ENCODE assay signal across 21 cellular contexts in genomic region chr1:59285691-59286090, GRCh38. TPM values are rescaled to one million over a fixed set of nuclear protein-coding genes. Genes with fewer than 3 reads are reported as not detected.
A peak's percentile ranks its signal among the peaks of the same experiment; 100 is the strongest.
DNase-seq lines count a peak whose midpoint lies in the region; ATAC-seq, FAIRE-seq and TF ChIP-seq lines count a peak whose summit lies in the region.
"Had no signal": no experiment of that assay in that cellular context is flagged by ENCODE, and none has a peak within 500 bp of the region (broad histone marks: within the 10 kb centered on the region; RNA-seq: fewer than 3 reads in every experiment).

No MANE protein-coding gene starts in this region.

- H3K27ac ChIP-seq in HepG2 (ENCODE audit: extremely low read length, insufficient read depth, low read length) (no peak overlapping the region), right lobe of liver (no peak overlapping the region), mammary epithelial cell (ENCODE audit: insufficient read depth, low read depth, low read length) (no peak overlapping the region)

- no peak for FAIRE-seq in HepG2 (lab: Jason Lieb, UNC)

- H3K4me3 ChIP-seq in HepG2 (replicated peaks in 1 of 3; ENCODE audit: insufficient read depth in 1 of 3, low read depth in 2 of 3, low read length in 3 of 3) (no peak overlapping the region), right lobe of liver (no peak overlapping the region), NB4 (ENCODE audit: low read depth, low read length) (no peak overlapping the region), fibroblast of villous mesenchyme (ENCODE audit: low read depth, low read length) (no peak overlapping the region), mammary epithelial cell (replicated peaks in 1 of 3; ENCODE audit: insufficient read depth in 1 of 3, low read depth in 2 of 3, low read length in 3 of 3) (no peak overlapping the region)

- ATAC-seq in HepG2 (no peak), right lobe of liver (no peak), HG03520 (IDR thresholded peaks at IDR 0.05; ENCODE audit: unreplicated experiment) (no peak)
- ATAC-seq: Panc1 had no signal

- dilution Hi-C loops in mammary epithelial cell (cut with HindIII; ENCODE audit: low sequenced_read_pairs), result no loop called here

- BruUV-seq in HepG2 (replicated peaks; lab: Mats Ljungman, UMichigan) (no TSS peak), mammary epithelial cell (replicated peaks; lab: Mats Ljungman, UMichigan) (no TSS peak)

- TF ChIP-seq POLR2A in HepG2 (IDR thresholded peaks at IDR 0.05; ENCODE audit: insufficient read depth in 1 of 2, low read depth in 2 of 2, low read length in 2 of 2) (no peak), right lobe of liver (IDR thresholded peaks at IDR 0.05) (no peak), NB4 (IDR thresholded peaks at IDR 0.05; ENCODE audit: extremely low read depth, insufficient read length) (no peak)

- DNase-seq in HepG2 (ENCODE audit: low spot score) (no peak), right lobe of liver (no peak), NB4 (ENCODE audit: low read depth) (peak; percentile 43), fibroblast of villous mesenchyme (ENCODE audit: low read depth) (peak; percentile 33), mammary epithelial cell (no peak), UCSD-AML1 (lab: John Stamatoyannopoulos, UW; ENCODE audit: unreplicated experiment) (no peak), AG20443 (ENCODE audit: low spot score) (no peak)
- DNase-seq: Calu3; CD4-positive, CD25-positive, alpha-beta regulatory T cell; DMS79 treated with DMSO at 0.1 percent for 48 hours; GOT3; HFFc6; Kasumi-1; NCI-H1092; NCI-H1694; NCI-H446 treated with DMSO at 0.1 percent for 48 hours; NCI-H82; Right ventricle myocardium superior; SK-N-SH had no signal

- intact Hi-C loops in HepG2 (cut with micrococcal nuclease; ENCODE audit: unreplicated experiment), result no loop called here
- intact Hi-C loops in right lobe of liver (cut with DNase I), result loop anchor here in 1 of 2 donors (5.0 kb wide), 1 partner anchor 63 kb away; no protein-coding TSS in a partner anchor
- intact Hi-C loops in mammary epithelial cell (cut with micrococcal nuclease), result no loop called here

- in situ Hi-C loops in HepG2 (cut with HindIII; ENCODE audit: extremely low pct_ligation_motif_present, low pct_unique_long_range_greater_than_20kb), result no loop called here
- in situ Hi-C loops in mammary epithelial cell (cut with MboI; ENCODE audit: low sequenced_read_pairs in 2 of 2), result no loop called here

- H3K79me2 ChIP-seq in HepG2 (ENCODE audit: insufficient read depth, low read length) (no peaks in the 10 kb centered on the region), mammary epithelial cell (ENCODE audit: insufficient read depth, low read length) (no peaks in the 10 kb centered on the region)

- H3K36me3 ChIP-seq in HepG2 (replicated peaks in 1 of 2; ENCODE audit: control insufficient read depth in 1 of 2, insufficient read depth in 2 of 2, low read length in 2 of 2) (no peaks in the 10 kb centered on the region), right lobe of liver (no peaks in the 10 kb centered on the region), mammary epithelial cell (ENCODE audit: insufficient read depth, low read length) (no peaks in the 10 kb centered on the region)

- POLR2A ChIA-PET in HepG2 (lab: Yijun Ruan, JAX), result interaction anchor here (1.0 kb wide), 1 partner anchor 11 kb away, joined by 5 read pairs; no protein-coding TSS in a partner anchor

- no peaks in the 10 kb centered on the region for H4K20me1 ChIP-seq in HepG2 (ENCODE audit: insufficient read depth, low read length)
- no peaks in the 10 kb centered on the region for H4K20me1 ChIP-seq in mammary epithelial cell (ENCODE audit: insufficient read depth, low read length)

- H2AFZ ChIP-seq in HepG2 (ENCODE audit: low read length) (no peak overlapping the region), mammary epithelial cell (ENCODE audit: low read depth, low read length) (no peak overlapping the region)

- peaks cover 11% of the 10 kb centered on the region for H3K4me1 ChIP-seq in HepG2 (ENCODE audit: insufficient read depth, low read length)
- peaks cover 0 to 8% (median 0%) of the 10 kb centered on the region in 4 donors for H3K4me1 ChIP-seq in right lobe of liver
- H3K4me1 ChIP-seq in mammary epithelial cell (ENCODE audit: insufficient read depth, low read length), result no peaks in the 10 kb centered on the region

- TF ChIP-seq EP300 in HepG2 (IDR thresholded peaks at IDR 0.05; ENCODE audit: low read depth in 2 of 2, low read length in 2 of 2) (no peak), HepG2 (CRISPR knock-in tag; IDR thresholded peaks at IDR 0.05; ENCODE audit: borderline replicate concordance) (no peak)

- no peaks in the 10 kb centered on the region for H3K27me3 ChIP-seq in HepG2 (ENCODE audit: control insufficient read depth in 1 of 2, insufficient read depth in 2 of 2, low read length in 2 of 2)
- no peaks in the 10 kb centered on the region for H3K27me3 ChIP-seq in right lobe of liver
- H3K27me3 ChIP-seq in mammary epithelial cell (ENCODE audit: insufficient read depth, low read length), result no peaks in the 10 kb centered on the region

- CTCF ChIA-PET in HepG2 (lab: Yijun Ruan, JAX; ENCODE audit: low intra/inter-chr PET ratio, low total read pairs) (no interaction called here), mammary epithelial cell (lab: Charles Lee; ENCODE audit: low non-redundant PET) (no interaction called here)

- H3K9ac ChIP-seq in HepG2 (ENCODE audit: insufficient read depth, low read depth, low read length), result no peak overlapping the region
- H3K9ac ChIP-seq in mammary epithelial cell (ENCODE audit: insufficient read depth, low read length), result no peak overlapping the region
- H3K9ac ChIP-seq: SK-N-SH had no signal

- H3K4me2 ChIP-seq in HepG2 (ENCODE audit: low read depth, low read length), result no peak overlapping the region
- H3K4me2 ChIP-seq in mammary epithelial cell (ENCODE audit: insufficient read depth, low read depth, low read length), result no peak overlapping the region
- H3K4me2 ChIP-seq: SK-N-SH had no signal

- TF ChIP-seq CTCF in HepG2 (CRISPR knock-in tag; IDR thresholded peaks at IDR 0.05) (no peak), right lobe of liver (IDR thresholded peaks at IDR 0.05) (no peak), NB4 (IDR thresholded peaks at IDR 0.05; ENCODE audit: low read depth, low read length) (no peak), fibroblast of villous mesenchyme (IDR thresholded peaks at IDR 0.05; ENCODE audit: insufficient read depth, low read depth, low read length) (no peak), mammary epithelial cell (conservative IDR thresholded peaks at IDR 0.05 in 1 of 2, IDR thresholded peaks at IDR 0.05 in 1 of 2; ENCODE audit: extremely low read depth in 1 of 2, insufficient read depth in 1 of 2, low read depth in 1 of 2, low read length in 2 of 2) (no peak)

- H3K9me3 ChIP-seq in HepG2 (ENCODE audit: low read length) (no peaks in the 10 kb centered on the region), right lobe of liver (no peaks in the 10 kb centered on the region), mammary epithelial cell (replicated peaks; ENCODE audit: insufficient read depth, low read length) (no peaks in the 10 kb centered on the region)
- H3K9me3 ChIP-seq: SK-N-SH had no signal

- WGBS in HepG2 (ENCODE audit: low lambda C conversion rate), result 18% methylated on average over 4 of the region's 4 CpGs
- 90% methylated on average over 4 of the region's 4 CpGs for WGBS in right lobe of liver (ENCODE audit: insufficient coverage, low coverage, low lambda C conversion rate, missing lambda C conversion rate)
- WGBS in mammary epithelial cell (ENCODE audit: low coverage, missing lambda C conversion rate), result 93% methylated on average over 4 of the region's 4 CpGs

- TF ChIP-seq RAD21 in HepG2 (CRISPR knock-in tag; IDR thresholded peaks at IDR 0.05), result no peak

TF ChIP-seq in HepG2, 621 proteins besides CTCF, POLR2A, EP300 and RAD21 (continues in another document):
- TF ChIP-seq CEBPB (IDR thresholded peaks at IDR 0.05; ENCODE audit: borderline replicate concordance, low read depth, low read length), result peak; percentile 75; the same call in 1 of the 2 replicates
- TF ChIP-seq MED13 (CRISPR knock-in tag; IDR thresholded peaks at IDR 0.05), result no peak
- 0 out of 2 replicates have a peak, but pooled peaks have one; percentile 7 for TF ChIP-seq CEBPG (CRISPR knock-in tag; IDR thresholded peaks at IDR 0.05)

RNA-seq across cellular contexts. Expression of gene FGGY, which starts 11.2 kb away (rescaled TPM):
- 15.7 and 20.0 TPM in 2 replicates for total RNA-seq in HepG2 (2016; rRNA removed; fragmentation: Illumina TruSeq; extraction: Trizol)
- 59.4 and 62.1 TPM in 2 replicates for total RNA-seq in HepG2 (2016; cell fraction: cytosol; rRNA removed; fragmentation: Illumina TruSeq; extraction: Trizol; ENCODE audit: low read depth)
- total RNA-seq in HepG2 (2016; cell fraction: insoluble cytoplasmic fraction; rRNA removed; fragmentation: Illumina TruSeq; extraction: Trizol), result 16.5 and 19.6 TPM in 2 replicates
- total RNA-seq in HepG2 (2016; cell fraction: membrane; rRNA removed; fragmentation: Illumina TruSeq; extraction: Trizol), result 19.5 and 21.4 TPM in 2 replicates
- 16.9 and 19.5 TPM in 2 replicates for total RNA-seq in HepG2 (2016; cell fraction: nucleus; rRNA removed; fragmentation: Illumina TruSeq; extraction: Trizol)
- 25.6 and 27.5 TPM in 2 replicates for polyA plus RNA-seq in HepG2 (2011; rRNA removed)
- 26.7 and 28.9 TPM in 2 replicates for polyA plus RNA-seq in HepG2 (2011; cell fraction: cytosol; rRNA removed)
- polyA plus RNA-seq in HepG2 (2011; cell fraction: nucleus; rRNA removed), result 13.2 and 13.8 TPM in 2 replicates
- 19.3 and 23.4 TPM in 2 replicates for polyA plus RNA-seq in HepG2 (2012)
- polyA plus RNA-seq in HepG2 (2016; cell fraction: cytosol; fragmentation: Illumina TruSeq; extraction: Trizol; ENCODE audit: low read depth), result 6.2 and 8.4 TPM in 2 replicates
- 13.0 and 14.8 TPM in 2 replicates for polyA plus RNA-seq in HepG2 (2016; cell fraction: insoluble cytoplasmic fraction; fragmentation: Illumina TruSeq; extraction: Trizol; ENCODE audit: low read depth)
- 9.0 and 11.2 TPM in 2 replicates for polyA plus RNA-seq in HepG2 (2016; cell fraction: membrane; fragmentation: Illumina TruSeq; extraction: Trizol; ENCODE audit: low read depth)
- polyA plus RNA-seq in HepG2 (2016; cell fraction: nucleus; fragmentation: Illumina TruSeq; extraction: Trizol; ENCODE audit: insufficient read depth, low read depth), result 7.0 and 8.3 TPM in 2 replicates
- polyA minus RNA-seq in HepG2 (2011; rRNA and poly(A)+ RNA removed; ENCODE audit: low replicate concordance), result 11.3 and 53.1 TPM in 2 replicates
- 9.6 and 14.5 TPM in 2 replicates for polyA minus RNA-seq in HepG2 (2011; cell fraction: cytosol; rRNA and poly(A)+ RNA removed)
- polyA minus RNA-seq in HepG2 (2011; cell fraction: nucleus; rRNA and poly(A)+ RNA removed), result 62.8 and 75.2 TPM in 2 replicates
- total RNA-seq in right lobe of liver, result 10 to 100 TPM; 45.5 to 84.2 (median 58.7) TPM
- total RNA-seq in fibroblast of villous mesenchyme, result 11.7 and 13.2 TPM in 2 replicates
- 10 to 100 TPM; 10.3 to 14.7 TPM for total RNA-seq in mammary epithelial cell
- 8.0 TPM for polyA plus RNA-seq in mammary epithelial cell
- 22.5 TPM for polyA minus RNA-seq in mammary epithelial cell

Comparison
In these comparisons a context has a peak if more than half of its experiments do, and no peak if none do; other contexts are left out.
1. DNase-seq: peak in NB4 (single experiment) and fibroblast of villous mesenchyme (single experiment); none in HepG2 (single experiment), right lobe of liver (0 of 3), mammary epithelial cell (single experiment), UCSD-AML1 (single experiment) and AG20443 (single experiment).